In genomic region chr6:100573169-100573568, GRCh38 we compare ENCODE assay signal across 8 cellular contexts.
DNase-seq lines count a peak whose midpoint lies in the region; ATAC-seq, FAIRE-seq and TF ChIP-seq lines count a peak whose summit lies in the region.

No MANE protein-coding gene starts in this region.

- no peak overlapping the region for H3K4me3 ChIP-seq in WI38 (ENCODE audit: low read depth, low read length)
- H3K4me3 ChIP-seq in kidney (ENCODE audit: low read length in 2 of 2) = no peak overlapping the region

- intact Hi-C loops in kidney (cut with DNase I) = no loop called here
- intact Hi-C loops in activated naive CD4-positive, alpha-beta T cell treated with anti-CD3 and anti-CD28 coated beads for 36 hours (cut with micrococcal nuclease) = no loop called here

- CTCF ChIA-PET in activated naive CD4-positive, alpha-beta T cell treated with anti-CD3 and anti-CD28 coated beads for 36 hours (lab: Charles Lee) = interaction anchor here (0.6 kb wide), 1 partner anchor 12 kb away, joined by 4 read pairs; no protein-coding TSS in a partner anchor

- H3K4me1 ChIP-seq in kidney (ENCODE audit: control insufficient read depth in 1 of 2, insufficient read depth in 1 of 2, low read depth in 1 of 2, low read length in 2 of 2) = no peaks in the 10 kb centered on the region

- no peaks in the 10 kb centered on the region for H3K36me3 ChIP-seq in kidney (ENCODE audit: control insufficient read depth in 1 of 2, insufficient read depth in 2 of 2, low read length in 2 of 2)

- H3K4me1 Mint-ChIP-seq in activated naive CD4-positive, alpha-beta T cell treated with anti-CD3 and anti-CD28 coated beads for 36 hours (ENCODE audit: low read depth) = no peaks in the 10 kb centered on the region

- ATAC-seq in GM19467 (IDR thresholded peaks at IDR 0.05; ENCODE audit: unreplicated experiment) = no peak

- H3K4me3 Mint-ChIP-seq in activated naive CD4-positive, alpha-beta T cell treated with anti-CD3 and anti-CD28 coated beads for 36 hours = no peak overlapping the region

- H3K9me3 Mint-ChIP-seq in activated naive CD4-positive, alpha-beta T cell treated with anti-CD3 and anti-CD28 coated beads for 36 hours = peaks cover 5% of the 10 kb centered on the region

- H3K27ac Mint-ChIP-seq in activated naive CD4-positive, alpha-beta T cell treated with anti-CD3 and anti-CD28 coated beads for 36 hours = no peak overlapping the region

- no peak overlapping the region for H3K9ac ChIP-seq in kidney (ENCODE audit: low read length in 2 of 2)

- TF ChIP-seq CTCF in WI38 (IDR thresholded peaks at IDR 0.05; ENCODE audit: low read depth, low read length) = peak; percentile 13; the same call in 1 of the 2 replicates
- TF ChIP-seq CTCF in kidney (IDR thresholded peaks at IDR 0.05; ENCODE audit: borderline replicate concordance, extremely low read depth, insufficient read depth) = no peak

- no peaks in the 10 kb centered on the region for H3K27me3 Mint-ChIP-seq in activated naive CD4-positive, alpha-beta T cell treated with anti-CD3 and anti-CD28 coated beads for 36 hours (ENCODE audit: low read depth)

- H3K27ac ChIP-seq in kidney (ENCODE audit: low read depth in 2 of 2, low read length in 2 of 2) = no peak overlapping the region

- DNase-seq in AG20443 (ENCODE audit: low spot score) (peak; percentile 42), HT-29 (ENCODE audit: low spot score) (peak; percentile 29), kidney (no peak), middle frontal gyrus (ENCODE audit: extremely low spot score, low spot score) (no peak)
- DNase-seq in activated T-cell treated with anti-CD3 and anti-CD28 coated beads, Interleukin-2, amount 50 U/mL, for 1 hour = no peak
- DNase-seq in activated naive CD4-positive, alpha-beta T cell treated with anti-CD3 and anti-CD28 coated beads for 36 hours = no peak

- peak; percentile 54 for FAIRE-seq in kidney (lab: Jason Lieb, UNC)

- H3K9me3 ChIP-seq in kidney (ENCODE audit: control insufficient read depth in 1 of 2, low read length in 2 of 2) = no peaks in the 10 kb centered on the region

- H3K36me3 Mint-ChIP-seq in activated naive CD4-positive, alpha-beta T cell treated with anti-CD3 and anti-CD28 coated beads for 36 hours (ENCODE audit: low read depth) = peaks cover 47% of the 10 kb centered on the region

Comparison
In these comparisons a context has a peak if more than half of its experiments do, and no peak if none do; other contexts are left out.
1. DNase-seq: peak in AG20443 (single experiment) and HT-29 (single experiment); none in kidney (single experiment), middle frontal gyrus (single experiment), activated T-cell treated with anti-CD3 and anti-CD28 coated beads, Interleukin-2, amount 50 U/mL, for 1 hour (single experiment) and activated naive CD4-positive, alpha-beta T cell treated with anti-CD3 and anti-CD28 coated beads for 36 hours (single experiment).